8 cellular contexts compared by ENCODE assay signal in genomic region chr13:28136916-28137315, GRCh38. TPM values are rescaled to one million over a fixed set of nuclear protein-coding genes. Genes with fewer than 3 reads are reported as not detected.
DNase-seq lines count a peak whose midpoint lies in the region; ATAC-seq, FAIRE-seq and TF ChIP-seq lines count a peak whose summit lies in the region.

No MANE protein-coding gene starts in this region.

- no peaks in the 10 kb centered on the region for H3K9me3 ChIP-seq in CD8-positive, alpha-beta memory T cell (ENCODE audit: low read length)
- H3K9me3 ChIP-seq in Karpas-422 (ENCODE audit: low read length): no peaks in the 10 kb centered on the region
- H3K9me3 ChIP-seq in breast epithelium: no peaks in the 10 kb centered on the region

- H3K4me3 ChIP-seq in CD8-positive, alpha-beta memory T cell (ENCODE audit: low read length): peak overlapping the region; percentile 81
- H3K4me3 ChIP-seq in Karpas-422 (ENCODE audit: low read length) (peak overlapping the region; percentile 82), breast epithelium (peak overlapping the region in 2 of 3 donors; percentile 87 to 99)

- intact Hi-C loops in breast epithelium (cut with DNase I; ENCODE audit: low total_unique reads) (no loop called here), natural killer cell (cut with micrococcal nuclease) (loop anchor here (5.0 kb wide), 2 partner anchors 45 to 965 kb away; partner anchors contain the start of gene USP12), posterior cingulate gyrus (cut with DNase I) (no loop called here)

- no peaks in the 10 kb centered on the region for H3K9me3 Mint-ChIP-seq in CD8-positive, alpha-beta memory T cell
- H3K9me3 Mint-ChIP-seq in natural killer cell: no peaks in the 10 kb centered on the region

- H3K27ac ChIP-seq in CD8-positive, alpha-beta memory T cell (ENCODE audit: low read depth, low read length): peak overlapping the region; percentile 88
- H3K27ac ChIP-seq in Karpas-422 (ENCODE audit: low read length) (no peak overlapping the region), breast epithelium (peak overlapping the region in 1 of 2 donors; percentile 99)

- no peaks in the 10 kb centered on the region for H3K36me3 ChIP-seq in CD8-positive, alpha-beta memory T cell (ENCODE audit: insufficient read depth, low read length)
- H3K36me3 ChIP-seq in Karpas-422 (ENCODE audit: insufficient read depth, low read length) (no peaks in the 10 kb centered on the region; the same call in 1 of the 2 replicates), breast epithelium (no peaks in the 10 kb centered on the region)

- POLR2A ChIA-PET in CD8-positive, alpha-beta memory T cell (lab: Charles Lee): no interaction called here

- H3K4me2 ChIP-seq in Karpas-422 (ENCODE audit: low read depth, low read length, poor library complexity, severe bottlenecking): peak overlapping the region; percentile 87

- H3K79me2 ChIP-seq in Karpas-422 (ENCODE audit: low read length): peaks cover 47% of the 10 kb centered on the region

- peaks cover 22% of the 10 kb centered on the region for H3K4me1 ChIP-seq in CD8-positive, alpha-beta memory T cell (ENCODE audit: insufficient read depth, low read length)
- peaks cover 26% of the 10 kb centered on the region for H3K4me1 ChIP-seq in Karpas-422 (ENCODE audit: low read length)
- H3K4me1 ChIP-seq in breast epithelium: no peaks in the 10 kb centered on the region

- ATAC-seq in natural killer cell (no peak), HG03457 (IDR thresholded peaks at IDR 0.05; ENCODE audit: unreplicated experiment) (no peak)

- no peak for FAIRE-seq in HTR-8/SVneo (lab: Jason Lieb, UNC)

- TF ChIP-seq POLR2A in breast epithelium (IDR thresholded peaks at IDR 0.05): no peak

- no peak for TF ChIP-seq CTCF in breast epithelium (IDR thresholded peaks at IDR 0.05)
- no peak for TF ChIP-seq CTCF in natural killer cell (IDR thresholded peaks at IDR 0.05)

- H3K9ac ChIP-seq in Karpas-422 (ENCODE audit: low read length): peak overlapping the region; percentile 99

- H3K4me1 Mint-ChIP-seq in CD8-positive, alpha-beta memory T cell: peaks cover 32 to 42% (median 39%) of the 10 kb centered on the region in 3 donors
- H3K4me1 Mint-ChIP-seq in natural killer cell: peaks cover 41 to 47% of the 10 kb centered on the region in 2 donors

- no peaks in the 10 kb centered on the region for H3K27me3 ChIP-seq in CD8-positive, alpha-beta memory T cell (ENCODE audit: insufficient read depth, low read length, poor library complexity, severe bottlenecking)
- no peaks in the 10 kb centered on the region for H3K27me3 ChIP-seq in Karpas-422 (ENCODE audit: low read length)
- H3K27me3 ChIP-seq in breast epithelium: no peaks in the 10 kb centered on the region

- CTCF ChIA-PET in CD8-positive, alpha-beta memory T cell (lab: Charles Lee): no interaction called here

- DNase-seq in CD8-positive, alpha-beta memory T cell: no peak
- peak; percentile 53 for DNase-seq in Karpas-422
- no peak for DNase-seq in breast epithelium (ENCODE audit: low spot score in 2 of 2)
- DNase-seq in natural killer cell: no peak
- DNase-seq in posterior cingulate gyrus: no peak
- no peak for DNase-seq in HTR-8/SVneo (ENCODE audit: insufficient read length, low spot score)
- no peak for DNase-seq in HuH-7 (ENCODE audit: low spot score)

- H3K9me2 ChIP-seq in Karpas-422 (replicated peaks; ENCODE audit: insufficient read depth, low read length): no peaks in the 10 kb centered on the region

- peak overlapping the region; percentile 44 to 99 (median 98) for H3K27ac Mint-ChIP-seq in CD8-positive, alpha-beta memory T cell
- H3K27ac Mint-ChIP-seq in natural killer cell: peak overlapping the region; percentile 98 to 99

- H3K4me3 Mint-ChIP-seq in CD8-positive, alpha-beta memory T cell: peak overlapping the region; percentile 92 to 98 (median 93)
- peak overlapping the region; percentile 80 for H3K4me3 Mint-ChIP-seq in natural killer cell

- peaks cover 30% of the 10 kb centered on the region for H4K20me1 ChIP-seq in Karpas-422 (ENCODE audit: insufficient read depth, low read depth, low read length)

- peaks cover 0 to 4% of the 10 kb centered on the region in 2 donors for H3K27me3 Mint-ChIP-seq in CD8-positive, alpha-beta memory T cell
- H3K27me3 Mint-ChIP-seq in natural killer cell (ENCODE audit: low read depth in 2 of 2): no peaks in the 10 kb centered on the region

- H3K36me3 Mint-ChIP-seq in CD8-positive, alpha-beta memory T cell: peaks cover 0 to 8% (median 0%) of the 10 kb centered on the region in 3 donors
- H3K36me3 Mint-ChIP-seq in natural killer cell: no peaks in the 10 kb centered on the region

- no peak overlapping the region; the same call in 1 of the 2 replicates for H2AFZ ChIP-seq in Karpas-422 (ENCODE audit: low read length)

RNA-seq across cellular contexts. Expression of gene PAN3, which starts 1.4 kb away (rescaled TPM):
- total RNA-seq in CD8-positive, alpha-beta memory T cell: 10 to 100 TPM; 33.1 to 33.3 TPM
- polyA plus RNA-seq in CD8-positive, alpha-beta memory T cell: 5.3 TPM
- total RNA-seq in Karpas-422 (2014; rRNA removed; shearing (Covaris generic); ENCODE audit: low replicate concordance): 21.1 and 39.8 TPM in 2 replicates
- total RNA-seq in breast epithelium: 10 to 100 TPM; 39.0 to 75.2 (median 50.8) TPM
- 10 to 100 TPM; 80.0 to 94.2 (median 91.7) TPM for total RNA-seq in natural killer cell

RNA-seq across cellular contexts. Expression of gene FLT3, which starts 36.5 kb away (rescaled TPM):
- under 1 TPM in 1 of 2 experiments, not detected in 1; 0.07 TPM for total RNA-seq in CD8-positive, alpha-beta memory T cell
- polyA plus RNA-seq in CD8-positive, alpha-beta memory T cell: not detected
- total RNA-seq in Karpas-422 (2014; rRNA removed; shearing (Covaris generic); ENCODE audit: low replicate concordance): not detected in 2 replicates
- total RNA-seq in breast epithelium (1 to 10 TPM in 2 of 3 donors, under 1 TPM in 1; 0.98 to 1.4 (median 1.3) TPM), natural killer cell (1 to 10 TPM in 2 of 3 donors, under 1 TPM in 1; 0.39 to 1.8 (median 1.1) TPM)
